ENCODE assay signal across 1 cellular context in the genomic region with DNA sequence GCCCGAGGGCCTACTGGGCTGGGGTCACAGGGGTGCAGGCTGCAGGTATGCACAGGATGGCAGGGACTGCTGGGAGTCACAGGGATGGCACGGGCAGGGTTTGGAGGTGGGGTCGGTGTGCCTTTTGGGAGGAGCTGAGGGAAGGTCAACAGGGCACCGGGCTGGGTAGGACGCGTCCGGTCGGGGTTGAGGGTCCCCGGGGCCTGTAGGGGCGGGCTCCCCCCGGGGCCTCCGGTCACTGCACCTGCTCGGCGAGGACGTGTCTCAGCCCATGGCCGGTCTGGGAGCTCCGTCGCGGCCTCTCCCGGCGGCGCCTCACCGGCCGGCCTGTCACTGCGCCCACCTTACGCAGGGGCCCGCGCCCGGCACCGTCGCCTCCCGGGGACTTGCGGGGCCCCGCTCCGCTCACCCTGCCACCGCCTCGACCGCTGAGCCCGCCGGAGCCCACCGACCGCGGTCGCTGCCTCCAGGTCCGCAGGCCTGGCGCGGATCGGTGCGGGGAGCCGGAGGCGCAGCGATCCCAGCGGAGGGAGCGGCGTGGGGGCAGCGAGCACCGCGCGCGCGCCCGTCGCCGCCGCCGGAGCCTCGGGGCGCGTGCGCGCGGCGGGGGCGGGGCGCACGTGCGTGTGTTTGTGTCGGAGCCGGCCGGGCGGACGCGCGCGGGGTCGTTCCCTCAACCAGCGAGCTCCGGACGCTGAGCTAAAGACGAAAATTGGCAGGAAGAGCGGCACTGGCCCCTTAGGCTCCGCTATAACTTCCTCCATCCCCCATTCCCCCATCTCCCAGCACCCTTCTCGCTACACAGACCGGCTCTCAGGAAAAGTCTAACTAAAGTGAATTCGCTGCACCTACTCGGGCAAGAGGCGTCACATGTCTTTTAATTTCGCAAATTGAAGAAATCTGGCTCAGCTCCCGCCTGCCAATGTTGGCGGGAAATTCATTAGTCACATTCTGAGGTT.
TF ChIP-seq lines count a peak whose summit lies in the region.

TSS of gene AMIGO1 (minus strand) at position 552 of the 959 bp plus-strand sequence. CDS start 815 bp downstream, outside the sequence.

TF ChIP-seq in HCT116, 20 proteins besides CTCF, POLR2A, EP300 and RAD21 (continued from another document):
- TF ChIP-seq, protein P1, sequence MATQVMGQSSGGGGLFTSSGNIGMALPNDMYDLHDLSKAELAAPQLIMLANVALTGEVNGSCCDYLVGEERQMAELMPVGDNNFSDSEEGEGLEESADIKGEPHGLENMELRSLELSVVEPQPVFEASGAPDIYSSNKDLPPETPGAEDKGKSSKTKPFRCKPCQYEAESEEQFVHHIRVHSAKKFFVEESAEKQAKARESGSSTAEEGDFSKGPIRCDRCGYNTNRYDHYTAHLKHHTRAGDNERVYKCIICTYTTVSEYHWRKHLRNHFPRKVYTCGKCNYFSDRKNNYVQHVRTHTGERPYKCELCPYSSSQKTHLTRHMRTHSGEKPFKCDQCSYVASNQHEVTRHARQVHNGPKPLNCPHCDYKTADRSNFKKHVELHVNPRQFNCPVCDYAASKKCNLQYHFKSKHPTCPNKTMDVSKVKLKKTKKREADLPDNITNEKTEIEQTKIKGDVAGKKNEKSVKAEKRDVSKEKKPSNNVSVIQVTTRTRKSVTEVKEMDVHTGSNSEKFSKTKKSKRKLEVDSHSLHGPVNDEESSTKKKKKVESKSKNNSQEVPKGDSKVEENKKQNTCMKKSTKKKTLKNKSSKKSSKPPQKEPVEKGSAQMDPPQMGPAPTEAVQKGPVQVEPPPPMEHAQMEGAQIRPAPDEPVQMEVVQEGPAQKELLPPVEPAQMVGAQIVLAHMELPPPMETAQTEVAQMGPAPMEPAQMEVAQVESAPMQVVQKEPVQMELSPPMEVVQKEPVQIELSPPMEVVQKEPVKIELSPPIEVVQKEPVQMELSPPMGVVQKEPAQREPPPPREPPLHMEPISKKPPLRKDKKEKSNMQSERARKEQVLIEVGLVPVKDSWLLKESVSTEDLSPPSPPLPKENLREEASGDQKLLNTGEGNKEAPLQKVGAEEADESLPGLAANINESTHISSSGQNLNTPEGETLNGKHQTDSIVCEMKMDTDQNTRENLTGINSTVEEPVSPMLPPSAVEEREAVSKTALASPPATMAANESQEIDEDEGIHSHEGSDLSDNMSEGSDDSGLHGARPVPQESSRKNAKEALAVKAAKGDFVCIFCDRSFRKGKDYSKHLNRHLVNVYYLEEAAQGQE (IDR thresholded peaks at IDR 0.05; ENCODE audit: low read depth), result no peak
- TF ChIP-seq ZFX (IDR thresholded peaks at IDR 0.05), result no peak
- TF ChIP-seq CBX3 (IDR thresholded peaks at IDR 0.05; ENCODE audit: low read depth), result no peak
- no peak for TF ChIP-seq FOSL1 (IDR thresholded peaks at IDR 0.05; ENCODE audit: low read depth)
- TF ChIP-seq EZH2 (IDR thresholded peaks at IDR 0.05), result no peak
- TF ChIP-seq EGR1 (IDR thresholded peaks at IDR 0.05; ENCODE audit: low read depth), result no peak
- TF ChIP-seq ZBTB33 (IDR thresholded peaks at IDR 0.05; ENCODE audit: extremely low read depth, insufficient replicate concordance, low read length), result no peak
- TF ChIP-seq EZH2phosphoT487 (IDR thresholded peaks at IDR 0.05; ENCODE audit: borderline replicate concordance), result no peak
- no peak for TF ChIP-seq CEBPB (IDR thresholded peaks at IDR 0.05; ENCODE audit: low read depth)
- TF ChIP-seq POLR2AphosphoS5 (IDR thresholded peaks at IDR 0.05; ENCODE audit: low read depth, low read length), result no peak
- no peak for TF ChIP-seq TCF7L2 (IDR thresholded peaks at IDR 0.05; ENCODE audit: borderline replicate concordance, extremely low read depth, insufficient read depth, insufficient read length)
- no peak for TF ChIP-seq ATF3 (IDR thresholded peaks at IDR 0.05)
